ENCODE assay signal across 14 cellular contexts in genomic region chr2:27828305-27828704, GRCh38.
"Had no signal": no experiment of that assay in that cellular context is flagged by ENCODE, and none has a peak within 500 bp of the region (broad histone marks: within the 10 kb centered on the region; RNA-seq: fewer than 3 reads in every experiment).

No MANE protein-coding gene starts in this region.

- H3K36me3 ChIP-seq: colonic mucosa, pancreas, sigmoid colon had no signal

- ATAC-seq: activated CD4-positive, CD25-positive, alpha-beta regulatory T cell treated with anti-CD3 and anti-CD28 coated beads, Interleukin-2, amount 50 U/mL, for 24 hours; body of pancreas; mucosa of descending colon; naive thymus-derived CD4-positive, alpha-beta T cell; pancreas; stimulated activated naive CD8-positive, alpha-beta T cell treated with anti-CD3 and anti-CD28 coated beads, Interleukin-15, amount 100 ng/mL, for 72 hours had no signal

- H3K9me3 ChIP-seq: body of pancreas, colonic mucosa, pancreas, sigmoid colon had no signal

- H3K27me3 ChIP-seq: body of pancreas, colonic mucosa, pancreas, sigmoid colon, spleen had no signal

- DNase-seq: activated CD4-positive, alpha-beta T cell treated with anti-CD3 and anti-CD28 coated beads, Interleukin-2, amount 50 U/mL, for 1 hour; activated CD8-positive, alpha-beta memory T cell treated with anti-CD3 and anti-CD28 coated beads for 24 hours; activated naive CD8-positive, alpha-beta T cell treated with anti-CD3 and anti-CD28 coated beads for 36 hours; amygdala; body of pancreas; central memory CD4-positive, alpha-beta T cell; colonic mucosa; mucosa of descending colon; naive thymus-derived CD4-positive, alpha-beta T cell; pancreas; sigmoid colon; spleen; stimulated activated naive CD8-positive, alpha-beta T cell treated with anti-CD3 and anti-CD28 coated beads, Interleukin-15, amount 100 ng/mL, for 72 hours had no signal

- H3K4me1 ChIP-seq: body of pancreas, colonic mucosa, pancreas, sigmoid colon had no signal

- H3K27ac ChIP-seq: body of pancreas, colonic mucosa, pancreas, sigmoid colon, spleen had no signal

- H3K4me3 ChIP-seq: body of pancreas, colonic mucosa, mucosa of descending colon, pancreas, sigmoid colon, spleen had no signal
